11 cellular contexts compared by ENCODE assay signal in the genomic region with DNA sequence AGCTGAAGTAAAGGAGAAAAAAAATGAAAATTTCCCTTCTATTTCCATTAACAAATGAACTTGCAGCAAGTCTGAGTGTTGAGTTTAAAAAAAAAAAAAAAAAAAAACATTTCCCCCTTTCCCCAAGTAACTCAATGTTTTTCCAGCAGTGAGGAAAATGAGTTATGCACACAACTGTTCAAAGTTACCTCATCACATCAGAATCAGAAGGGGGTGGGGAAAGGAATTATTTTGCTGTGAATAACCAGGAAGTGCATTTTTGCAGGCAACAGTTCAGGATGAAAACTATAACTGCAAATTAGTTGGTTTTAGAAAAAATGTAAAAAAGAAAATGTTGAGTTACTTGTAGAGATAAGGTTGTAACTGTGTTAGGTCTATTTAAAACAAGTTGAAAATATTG.
DNase-seq lines count a peak whose midpoint lies in the region; ATAC-seq, FAIRE-seq and TF ChIP-seq lines count a peak whose summit lies in the region.
"Had no signal": no experiment of that assay in that cellular context is flagged by ENCODE, and none has a peak within 500 bp of the region (broad histone marks: within the 10 kb centered on the region; RNA-seq: fewer than 3 reads in every experiment).

No MANE protein-coding gene starts in this region.

- H2AFZ ChIP-seq in mammary epithelial cell (ENCODE audit: low read depth, low read length), result peak overlapping the region; percentile 42
- no peak overlapping the region for H2AFZ ChIP-seq in HepG2 (ENCODE audit: low read length)

- H3K4me2 ChIP-seq in mammary epithelial cell (ENCODE audit: insufficient read depth, low read depth, low read length) (peak overlapping the region; percentile 20), HepG2 (ENCODE audit: low read depth, low read length) (no peak overlapping the region)

- POLR2A ChIA-PET in HepG2 (lab: Yijun Ruan, JAX), result no interaction called here

- H3K9ac ChIP-seq in mammary epithelial cell (ENCODE audit: insufficient read depth, low read length) (no peak overlapping the region), HepG2 (ENCODE audit: insufficient read depth, low read depth, low read length) (no peak overlapping the region)

- DNase-seq in AG09309 (ENCODE audit: low read depth) (peak; percentile 86), LHCN-M2 (ENCODE audit: low read depth) (peak; percentile 99), mammary epithelial cell (peak; percentile 44), HepG2 (ENCODE audit: low spot score) (peak; percentile 12), cerebellar cortex (ENCODE audit: low spot score) (no peak)
- no peak for DNase-seq in activated CD4-positive, alpha-beta T cell treated with anti-CD3 and anti-CD28 coated beads for 4 hours
- DNase-seq: activated CD4-positive, alpha-beta T cell treated with anti-CD3 and anti-CD28 coated beads for 1 hour; adrenal gland; left cardiac atrium had no signal

- no peaks in the 10 kb centered on the region for H3K27me3 ChIP-seq in mammary epithelial cell (ENCODE audit: insufficient read depth, low read length)
- no peaks in the 10 kb centered on the region; a peak in 1 of 5 replicates for H3K27me3 ChIP-seq in HepG2 (ENCODE audit: control insufficient read depth in 1 of 2, insufficient read depth in 2 of 2, low read length in 2 of 2)
- H3K27me3 ChIP-seq: adrenal gland had no signal

- no peak for TF ChIP-seq RAD21 in HepG2 (CRISPR knock-in tag; IDR thresholded peaks at IDR 0.05)

- FAIRE-seq in HepG2 (lab: Jason Lieb, UNC), result no peak

- no peak overlapping the region for H3K27ac ChIP-seq in mammary epithelial cell (ENCODE audit: insufficient read depth, low read depth, low read length)
- no peak overlapping the region for H3K27ac ChIP-seq in HepG2 (ENCODE audit: extremely low read length, insufficient read depth, low read length)
- H3K27ac ChIP-seq: adrenal gland had no signal

- TF ChIP-seq POLR2A in HepG2 (IDR thresholded peaks at IDR 0.05; ENCODE audit: insufficient read depth in 1 of 2, low read depth in 2 of 2, low read length in 2 of 2), result no peak

- TF ChIP-seq CTCF in AG09309 (IDR thresholded peaks at IDR 0.05; ENCODE audit: control insufficient read depth, insufficient read depth, low read depth, low read length, missing control alignments), result no peak
- no peak for TF ChIP-seq CTCF in mammary epithelial cell (conservative IDR thresholded peaks at IDR 0.05 in 1 of 2, IDR thresholded peaks at IDR 0.05 in 1 of 2; ENCODE audit: extremely low read depth in 1 of 2, insufficient read depth in 1 of 2, low read depth in 1 of 2, low read length in 2 of 2)
- no peak for TF ChIP-seq CTCF in HepG2 (CRISPR knock-in tag; IDR thresholded peaks at IDR 0.05)

- intact Hi-C loops in mammary epithelial cell (cut with micrococcal nuclease), result no loop called here
- intact Hi-C loops in HepG2 (cut with micrococcal nuclease; ENCODE audit: unreplicated experiment), result no loop called here

- in situ Hi-C loops in mammary epithelial cell (cut with MboI; ENCODE audit: low sequenced_read_pairs in 2 of 2) (no loop called here), HepG2 (cut with HindIII; ENCODE audit: extremely low pct_ligation_motif_present, low pct_unique_long_range_greater_than_20kb) (no loop called here)

- no TSS peak for BruUV-seq in mammary epithelial cell (replicated peaks; lab: Mats Ljungman, UMichigan)
- no TSS peak for BruUV-seq in HepG2 (replicated peaks; lab: Mats Ljungman, UMichigan)

- H3K9me3 ChIP-seq in mammary epithelial cell (replicated peaks; ENCODE audit: insufficient read depth, low read length) (no peaks in the 10 kb centered on the region), HepG2 (ENCODE audit: low read length) (no peaks in the 10 kb centered on the region)
- H3K9me3 ChIP-seq: adrenal gland had no signal

- peaks cover 6% of the 10 kb centered on the region for H3K4me1 ChIP-seq in mammary epithelial cell (ENCODE audit: insufficient read depth, low read length)
- H3K4me1 ChIP-seq in HepG2 (ENCODE audit: insufficient read depth, low read length), result no peaks in the 10 kb centered on the region

- H3K36me3 ChIP-seq in mammary epithelial cell (ENCODE audit: insufficient read depth, low read length) (no peaks in the 10 kb centered on the region), HepG2 (replicated peaks in 1 of 2; ENCODE audit: control insufficient read depth in 1 of 2, insufficient read depth in 2 of 2, low read length in 2 of 2) (no peaks in the 10 kb centered on the region)
- H3K36me3 ChIP-seq: adrenal gland had no signal

- dilution Hi-C loops in mammary epithelial cell (cut with HindIII; ENCODE audit: low sequenced_read_pairs), result no loop called here

- H3K79me2 ChIP-seq in mammary epithelial cell (ENCODE audit: insufficient read depth, low read length) (no peaks in the 10 kb centered on the region), HepG2 (ENCODE audit: insufficient read depth, low read length) (no peaks in the 10 kb centered on the region)

- CTCF ChIA-PET in mammary epithelial cell (lab: Charles Lee; ENCODE audit: low non-redundant PET), result no interaction called here
- CTCF ChIA-PET in HepG2 (lab: Yijun Ruan, JAX; ENCODE audit: low intra/inter-chr PET ratio, low total read pairs), result no interaction called here

- H3K4me3 ChIP-seq in AG09309 (ENCODE audit: control insufficient read depth, low read depth, low read length) (no peak overlapping the region), mammary epithelial cell (replicated peaks in 1 of 3; ENCODE audit: insufficient read depth in 1 of 3, low read depth in 2 of 3, low read length in 3 of 3) (no peak overlapping the region), HepG2 (replicated peaks in 1 of 3; ENCODE audit: insufficient read depth in 1 of 3, low read depth in 2 of 3, low read length in 3 of 3) (no peak overlapping the region)
- H3K4me3 ChIP-seq: adrenal gland had no signal

- TF ChIP-seq EP300 in HepG2 (IDR thresholded peaks at IDR 0.05; ENCODE audit: low read depth in 2 of 2, low read length in 2 of 2) (no peak), HepG2 (CRISPR knock-in tag; IDR thresholded peaks at IDR 0.05; ENCODE audit: borderline replicate concordance) (no peak)

- ATAC-seq in HepG2, result no peak
- ATAC-seq in GM21717 (IDR thresholded peaks at IDR 0.05; ENCODE audit: unreplicated experiment), result no peak
- ATAC-seq in GM19023 (IDR thresholded peaks at IDR 0.05; ENCODE audit: unreplicated experiment), result no peak

- H4K20me1 ChIP-seq in mammary epithelial cell (ENCODE audit: insufficient read depth, low read length), result no peaks in the 10 kb centered on the region
- no peaks in the 10 kb centered on the region for H4K20me1 ChIP-seq in HepG2 (ENCODE audit: insufficient read depth, low read length)

TF ChIP-seq in HepG2, 621 proteins besides CTCF, POLR2A, EP300 and RAD21 (continues in another document):
- TF ChIP-seq NR2C2 (CRISPR knock-in tag; IDR thresholded peaks at IDR 0.05; ENCODE audit: borderline replicate concordance) (no peak), RBFOX2 (IDR thresholded peaks at IDR 0.05; ENCODE audit: low read depth, low read length) (no peak)
- TF ChIP-seq, protein P1, sequence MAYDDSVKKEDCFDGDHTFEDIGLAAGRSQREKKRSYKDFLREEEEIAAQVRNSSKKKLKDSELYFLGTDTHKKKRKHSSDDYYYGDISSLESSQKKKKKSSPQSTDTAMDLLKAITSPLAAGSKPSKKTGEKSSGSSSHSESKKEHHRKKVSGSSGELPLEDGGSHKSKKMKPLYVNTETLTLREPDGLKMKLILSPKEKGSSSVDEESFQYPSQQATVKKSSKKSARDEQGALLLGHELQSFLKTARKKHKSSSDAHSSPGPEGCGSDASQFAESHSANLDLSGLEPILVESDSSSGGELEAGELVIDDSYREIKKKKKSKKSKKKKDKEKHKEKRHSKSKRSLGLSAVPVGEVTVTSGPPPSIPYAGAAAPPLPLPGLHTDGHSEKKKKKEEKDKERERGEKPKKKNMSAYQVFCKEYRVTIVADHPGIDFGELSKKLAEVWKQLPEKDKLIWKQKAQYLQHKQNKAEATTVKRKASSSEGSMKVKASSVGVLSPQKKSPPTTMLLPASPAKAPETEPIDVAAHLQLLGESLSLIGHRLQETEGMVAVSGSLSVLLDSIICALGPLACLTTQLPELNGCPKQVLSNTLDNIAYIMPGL (CRISPR knock-in tag; IDR thresholded peaks at IDR 0.05; ENCODE audit: borderline replicate concordance in 1 of 2, low read depth in 1 of 2), result no peak
- TF ChIP-seq, protein P2, sequence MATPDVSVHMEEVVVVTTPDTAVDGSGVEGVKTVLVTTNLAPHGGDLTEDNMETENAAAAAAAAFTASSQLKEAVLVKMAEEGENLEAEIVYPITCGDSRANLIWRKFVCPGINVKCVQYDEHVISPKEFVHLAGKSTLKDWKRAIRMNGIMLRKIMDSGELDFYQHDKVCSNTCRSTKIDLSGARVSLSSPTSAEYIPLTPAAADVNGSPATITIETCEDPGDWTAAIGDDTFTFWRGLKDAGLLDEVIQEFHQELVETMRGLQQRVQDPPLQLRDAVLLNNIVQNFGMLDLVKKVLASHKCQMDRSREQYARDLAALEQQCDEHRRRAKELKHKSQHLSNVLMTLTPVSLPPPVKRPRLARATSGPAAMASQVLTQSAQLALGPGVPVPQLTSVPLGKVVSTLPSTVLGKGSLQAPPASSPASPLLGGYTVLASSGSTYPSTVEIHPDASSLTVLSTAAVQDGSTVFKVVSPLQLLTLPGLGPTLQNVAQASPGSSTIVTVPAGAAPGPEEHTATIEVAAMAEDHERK (CRISPR knock-in tag; IDR thresholded peaks at IDR 0.05; ENCODE audit: low read depth), result no peak

Comparison
In these comparisons a context has a peak if more than half of its experiments do, and no peak if none do; other contexts are left out.
1. DNase-seq: peak in AG09309 (single experiment), LHCN-M2 (single experiment), mammary epithelial cell (single experiment) and HepG2 (single experiment); none in cerebellar cortex (single experiment) and activated CD4-positive, alpha-beta T cell treated with anti-CD3 and anti-CD28 coated beads for 4 hours (0 of 2).